2 cellular contexts compared by ENCODE assay signal in genomic region chr12:14795028-14795448, GRCh38.
A peak's percentile ranks its signal among the peaks of the same experiment; 100 is the strongest.
TF ChIP-seq lines count a peak whose summit lies in the region.

No MANE protein-coding gene starts in this region.

TF ChIP-seq in IMR-90, 13 proteins besides CTCF, POLR2A, EP300 and RAD21:
- TF ChIP-seq USF2 (IDR thresholded peaks at IDR 0.05; ENCODE audit: low read depth, low read length) = no peak
- TF ChIP-seq MAZ (IDR thresholded peaks at IDR 0.05; ENCODE audit: borderline replicate concordance, low read depth, low read length) = no peak
- peak; percentile 92 for TF ChIP-seq MAFK (IDR thresholded peaks at IDR 0.05; ENCODE audit: low read depth, low read length)
- no peak for TF ChIP-seq BHLHE40 (IDR thresholded peaks at IDR 0.05; ENCODE audit: low read depth, low read length)
- TF ChIP-seq RCOR1 (IDR thresholded peaks at IDR 0.05; ENCODE audit: insufficient replicate concordance, low read length) = no peak
TF ChIP-seq in IMR-90: peak in this region for 1.

TF ChIP-seq in GM23338, 12 proteins besides CTCF, POLR2A, EP300 and RAD21:
- TF ChIP-seq STAT1 (IDR thresholded peaks at IDR 0.05; ENCODE audit: unreplicated experiment) = no peak
- TF ChIP-seq EZH2 (IDR thresholded peaks at IDR 0.05; ENCODE audit: low read depth, unreplicated experiment) = no peak
- no peak for TF ChIP-seq ZNF114 (CRISPR knock-in tag; IDR thresholded peaks at IDR 0.05)
- TF ChIP-seq REST (IDR thresholded peaks at IDR 0.05; ENCODE audit: unreplicated experiment) = no peak
- TF ChIP-seq CREB1 (CRISPR knock-in tag; IDR thresholded peaks at IDR 0.05; ENCODE audit: low read depth) = no peak
- no peak for TF ChIP-seq ETS1 (IDR thresholded peaks at IDR 0.05)
- TF ChIP-seq ZNF331 (CRISPR knock-in tag; IDR thresholded peaks at IDR 0.05; ENCODE audit: low read depth) = no peak
- TF ChIP-seq ZNF462 (CRISPR knock-in tag; IDR thresholded peaks at IDR 0.05) = no peak
- no peak for TF ChIP-seq EZH2phosphoT487 (IDR thresholded peaks at IDR 0.05; ENCODE audit: unreplicated experiment)
- no peak for TF ChIP-seq NANOG (IDR thresholded peaks at IDR 0.05; ENCODE audit: borderline replicate concordance)
- TF ChIP-seq POLR2AphosphoS5 (IDR thresholded peaks at IDR 0.05; ENCODE audit: low read depth) = no peak
- no peak for TF ChIP-seq JUNB (IDR thresholded peaks at IDR 0.05; ENCODE audit: unreplicated experiment)
